In the genomic region with DNA sequence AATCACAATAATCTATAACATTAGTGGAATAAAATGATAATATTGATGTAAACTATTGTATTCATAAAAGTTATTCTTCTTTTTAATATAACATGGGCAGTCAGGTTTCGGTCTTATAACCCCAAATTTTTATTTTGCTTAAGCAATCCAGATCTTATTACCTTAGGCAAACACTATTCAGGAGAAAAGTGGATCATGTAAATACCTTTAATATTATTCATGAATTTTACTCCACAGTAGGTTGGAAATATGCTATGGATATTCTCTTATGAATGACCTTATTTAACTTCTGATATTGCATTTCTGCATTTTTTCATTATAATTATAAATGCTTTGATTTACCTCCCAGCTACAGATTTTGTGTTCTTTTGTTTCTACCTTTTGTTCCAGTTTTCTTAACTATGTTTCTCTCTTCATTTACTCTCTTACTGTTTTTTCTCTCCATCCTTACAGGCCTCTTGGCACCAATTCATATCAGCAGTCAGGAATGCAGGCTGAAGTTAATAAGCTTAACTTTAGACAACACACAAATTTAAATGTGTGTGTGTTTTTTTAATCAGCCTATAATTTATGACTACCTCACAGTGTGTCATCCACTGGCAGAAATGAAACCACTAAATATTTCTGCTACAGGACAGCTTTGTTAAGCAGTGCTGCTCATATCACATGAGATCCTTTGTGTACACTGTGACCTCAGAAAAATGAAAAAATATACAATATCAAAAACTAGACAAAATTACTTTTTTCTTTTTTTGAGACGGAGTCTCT, we compare ENCODE assay signal across 28 cellular contexts.
DNase-seq lines count a peak whose midpoint lies in the region; ATAC-seq, FAIRE-seq and TF ChIP-seq lines count a peak whose summit lies in the region.
"Had no signal": no experiment of that assay in that cellular context is flagged by ENCODE, and none has a peak within 500 bp of the region (broad histone marks: within the 10 kb centered on the region; RNA-seq: fewer than 3 reads in every experiment).

No MANE protein-coding gene starts in this region.

- H2AFZ ChIP-seq in astrocyte (ENCODE audit: low read depth, low read length) = no peak overlapping the region

- H3K4me1 ChIP-seq in astrocyte (ENCODE audit: insufficient read depth, low read length) = no peaks in the 10 kb centered on the region
- H3K4me1 ChIP-seq in foreskin keratinocyte = peaks cover 15% of the 10 kb centered on the region
- H3K4me1 ChIP-seq: A549; BLaER1 treated with 17β-estradiol and CSF1 and Interleukin-3, amounts not matched to agents 10 nM and 100 nM; lower lobe of right lung; upper lobe of right lung had no signal

- no peak for TF ChIP-seq CTCF in HFFc6 (IDR thresholded peaks at IDR 0.05)
- TF ChIP-seq CTCF in astrocyte (IDR thresholded peaks at IDR 0.05; ENCODE audit: insufficient read depth, low read depth, low read length) = no peak
- TF ChIP-seq CTCF in foreskin keratinocyte (conservative IDR thresholded peaks at IDR 0.05) = no peak

- no peaks in the 10 kb centered on the region for H3K36me3 ChIP-seq in astrocyte (ENCODE audit: insufficient read depth, low read length)
- H3K36me3 ChIP-seq: BLaER1 treated with 17β-estradiol and CSF1 and Interleukin-3, amounts not matched to agents 10 nM and 100 nM; lower lobe of right lung; upper lobe of right lung had no signal

- no peaks in the 10 kb centered on the region for H3K9me3 Mint-ChIP-seq in HFFc6
- no peaks in the 10 kb centered on the region for H3K9me3 Mint-ChIP-seq in astrocyte (ENCODE audit: unreplicated experiment)
- H3K9me3 Mint-ChIP-seq: activated naive CD4-positive, alpha-beta T cell treated with anti-CD3 and anti-CD28 coated beads, Interleukin-2, amount 50 U/mL, for 24 hours; activated T-cell treated with anti-CD3 and anti-CD28 coated beads, Interleukin-2, amount 50 U/mL, for 72 hours had no signal

- H3K4me1 Mint-ChIP-seq in HFFc6 (ENCODE audit: low read depth) = peaks cover 28% of the 10 kb centered on the region
- H3K4me1 Mint-ChIP-seq in astrocyte (ENCODE audit: low read depth, unreplicated experiment) = peaks cover under 1% of the 10 kb centered on the region
- H3K4me1 Mint-ChIP-seq: activated CD4-positive, alpha-beta T cell treated with anti-CD3 and anti-CD28 coated beads for 36 hours; activated naive CD4-positive, alpha-beta T cell treated with anti-CD3 and anti-CD28 coated beads, Interleukin-2, amount 50 U/mL, for 24 hours had no signal

- H3K9ac ChIP-seq in astrocyte (ENCODE audit: low read length) = no peak overlapping the region
- H3K9ac ChIP-seq: BLaER1 treated with 17β-estradiol and CSF1 and Interleukin-3, amounts not matched to agents 10 nM and 100 nM had no signal

- no peak overlapping the region for H3K27ac Mint-ChIP-seq in HFFc6
- H3K27ac Mint-ChIP-seq in astrocyte (ENCODE audit: unreplicated experiment) = no peak overlapping the region
- H3K27ac Mint-ChIP-seq: activated CD4-positive, alpha-beta T cell treated with anti-CD3 and anti-CD28 coated beads for 36 hours; activated naive CD4-positive, alpha-beta T cell treated with anti-CD3 and anti-CD28 coated beads, Interleukin-2, amount 50 U/mL, for 24 hours; activated T-cell treated with anti-CD3 and anti-CD28 coated beads, Interleukin-2, amount 50 U/mL, for 72 hours had no signal

- H3K27ac ChIP-seq in astrocyte (ENCODE audit: low read depth, low read length) (peak overlapping the region; percentile 49), foreskin keratinocyte (peak overlapping the region; percentile 19)
- H3K27ac ChIP-seq: A549; BLaER1 treated with 17β-estradiol and CSF1 and Interleukin-3, amounts not matched to agents 10 nM and 100 nM; lower lobe of right lung; upper lobe of right lung had no signal

- H3K36me3 Mint-ChIP-seq in HFFc6 (ENCODE audit: low read depth) (no peaks in the 10 kb centered on the region), astrocyte (ENCODE audit: low read depth, unreplicated experiment) (no peaks in the 10 kb centered on the region)
- H3K36me3 Mint-ChIP-seq: activated naive CD4-positive, alpha-beta T cell treated with anti-CD3 and anti-CD28 coated beads, Interleukin-2, amount 50 U/mL, for 24 hours had no signal

- no peak for FAIRE-seq in astrocyte (lab: Jason Lieb, UNC)
- FAIRE-seq: A549, frontal cortex, islet of Langerhans, TTC549 had no signal

- H3K4me3 Mint-ChIP-seq in HFFc6 = no peak overlapping the region
- H3K4me3 Mint-ChIP-seq in astrocyte (ENCODE audit: unreplicated experiment) = no peak overlapping the region
- H3K4me3 Mint-ChIP-seq: activated CD4-positive, alpha-beta T cell treated with anti-CD3 and anti-CD28 coated beads for 36 hours; activated naive CD4-positive, alpha-beta T cell treated with anti-CD3 and anti-CD28 coated beads, Interleukin-2, amount 50 U/mL, for 24 hours; activated T-cell treated with anti-CD3 and anti-CD28 coated beads, Interleukin-2, amount 50 U/mL, for 72 hours had no signal

- H3K27me3 Mint-ChIP-seq in HFFc6 (ENCODE audit: insufficient read depth) = no peaks in the 10 kb centered on the region; the same call in 1 of the 2 replicates
- H3K27me3 Mint-ChIP-seq in astrocyte (ENCODE audit: low read depth, unreplicated experiment) = no peaks in the 10 kb centered on the region

- no peaks in the 10 kb centered on the region for H3K27me3 ChIP-seq in astrocyte (ENCODE audit: insufficient read depth, low read length)
- H3K27me3 ChIP-seq in foreskin keratinocyte = no peaks in the 10 kb centered on the region
- H3K27me3 ChIP-seq: BLaER1 treated with 17β-estradiol and CSF1 and Interleukin-3, amounts not matched to agents 10 nM and 100 nM; upper lobe of right lung had no signal

- H3K4me2 ChIP-seq in astrocyte (ENCODE audit: low read length) = peak overlapping the region; percentile 4
- H3K4me2 ChIP-seq: A549; BLaER1 treated with 17β-estradiol and CSF1 and Interleukin-3, amounts not matched to agents 10 nM and 100 nM had no signal

- H3K4me3 ChIP-seq in astrocyte (ENCODE audit: insufficient read depth, low read depth, low read length) = no peak overlapping the region
- H3K4me3 ChIP-seq: A549; BLaER1 treated with 17β-estradiol and CSF1 and Interleukin-3, amounts not matched to agents 10 nM and 100 nM; lower lobe of right lung; upper lobe of right lung had no signal

- ATAC-seq in foreskin keratinocyte (peak; percentile 89), HG02623 (IDR thresholded peaks at IDR 0.05; ENCODE audit: unreplicated experiment) (no peak), HG02840 (IDR thresholded peaks at IDR 0.05; ENCODE audit: low FRiP score, unreplicated experiment) (no peak)
- ATAC-seq: A549; activated CD4-positive, alpha-beta T cell treated with anti-CD3 and anti-CD28 coated beads for 36 hours; activated T-cell treated with anti-CD3 and anti-CD28 coated beads, Interleukin-2, amount 50 U/mL, for 72 hours; lower lobe of right lung; right cardiac atrium; upper lobe of right lung had no signal

- no peaks in the 10 kb centered on the region for H3K79me2 ChIP-seq in astrocyte (ENCODE audit: insufficient read depth, low read length)

- DNase-seq in A172 (ENCODE audit: low spot score) = peak; percentile 76
- DNase-seq in HFFc6 = peak; percentile 13
- DNase-seq in astrocyte (ENCODE audit: low read depth) = peak; percentile 81
- DNase-seq in foreskin keratinocyte = peak; percentile 49 to 69
- no peak for DNase-seq in activated effector memory CD4-positive, alpha-beta T cell treated with Interleukin-2 at 50 U/mL for 16 hours
- DNase-seq in HT-29 (ENCODE audit: low spot score) = no peak
- DNase-seq: activated CD4-positive, alpha-beta T cell treated with anti-CD3 and anti-CD28 coated beads for 36 hours; activated T-cell treated with anti-CD3 and anti-CD28 coated beads, Interleukin-2, amount 50 U/mL, for 72 hours; Calu3; dermis blood vessel endothelial cell; hippocampal formation; KBM-7; lower lobe of right lung; NCI-H187; NCI-H446; nucleus accumbens; right cardiac atrium; RPMI8226; stimulated activated CD8-positive, alpha-beta memory T cell treated with anti-CD3 and anti-CD28 coated beads, Interleukin-4, amount 100 ng/mL, for 48 hours; upper lobe of right lung had no signal

- H3K9me3 ChIP-seq in astrocyte (ENCODE audit: insufficient read depth, low read depth, low read length) = no peaks in the 10 kb centered on the region
- H3K9me3 ChIP-seq: A549; BLaER1 treated with 17β-estradiol and CSF1 and Interleukin-3, amounts not matched to agents 10 nM and 100 nM; lower lobe of right lung; upper lobe of right lung had no signal

- H4K20me1 ChIP-seq in astrocyte (ENCODE audit: insufficient read depth, low read length) = no peaks in the 10 kb centered on the region
- H4K20me1 ChIP-seq: BLaER1 treated with 17β-estradiol and CSF1 and Interleukin-3, amounts not matched to agents 10 nM and 100 nM had no signal

Comparison
In these comparisons a context has a peak if more than half of its experiments do, and no peak if none do; other contexts are left out.
1. DNase-seq: peak in A172 (single experiment), HFFc6 (single experiment), astrocyte (single experiment) and foreskin keratinocyte (2 of 2); none in activated effector memory CD4-positive, alpha-beta T cell treated with Interleukin-2 at 50 U/mL for 16 hours (single experiment) and HT-29 (single experiment).